Comparison of ENCODE assay signal across 10 cellular contexts in the genomic region with DNA sequence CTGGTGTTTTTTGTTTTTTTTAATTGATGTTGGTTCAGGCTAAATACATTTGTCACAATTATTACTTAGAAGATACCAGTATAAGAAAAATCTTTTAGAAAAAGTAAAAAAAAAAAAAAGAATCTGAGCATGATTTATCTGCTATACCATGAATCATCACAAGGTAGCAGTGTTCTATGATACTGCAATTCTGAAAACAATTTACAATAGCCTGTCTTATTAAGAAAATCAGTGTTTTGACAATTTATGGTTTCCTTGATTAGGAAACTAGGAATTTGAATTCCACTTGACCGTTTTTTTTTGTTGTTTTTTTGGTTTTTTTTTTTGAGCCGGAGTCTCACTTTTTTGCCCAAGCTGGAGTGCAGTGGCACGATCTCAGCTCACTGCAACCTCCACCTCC. TPM values are rescaled to one million over a fixed set of nuclear protein-coding genes. Genes with fewer than 3 reads are reported as not detected.
DNase-seq lines count a peak whose midpoint lies in the region; ATAC-seq and TF ChIP-seq lines count a peak whose summit lies in the region.
"Had no signal": no experiment of that assay in that cellular context is flagged by ENCODE, and none has a peak within 500 bp of the region (broad histone marks: within the 10 kb centered on the region; RNA-seq: fewer than 3 reads in every experiment).

No MANE protein-coding gene starts in this region.

- H3K4me2 ChIP-seq in HCT116 (ENCODE audit: low read length) (no peak overlapping the region), osteoblast (ENCODE audit: insufficient read depth, low read length) (no peak overlapping the region)

- no peak for ATAC-seq in HCT116

- BruUV-seq in HCT116 (replicated peaks; lab: Mats Ljungman, UMichigan): no TSS peak

- no peak overlapping the region for H3K9ac ChIP-seq in HCT116 (ENCODE audit: low read length)

- no peaks in the 10 kb centered on the region for H3K36me3 ChIP-seq in HCT116 (ENCODE audit: control insufficient read depth in 1 of 2, insufficient read depth in 2 of 2, low read length in 2 of 2)
- no peaks in the 10 kb centered on the region for H3K36me3 ChIP-seq in osteoblast (ENCODE audit: insufficient read depth, low read length)

- H3K27me3 ChIP-seq in HCT116 (ENCODE audit: insufficient read depth, low read length): no peaks in the 10 kb centered on the region
- H3K27me3 ChIP-seq in osteoblast (ENCODE audit: insufficient read depth, low read length): no peaks in the 10 kb centered on the region

- H2AFZ ChIP-seq in HCT116 (ENCODE audit: low read depth, low read length, poor library complexity, severe bottlenecking): no peak overlapping the region
- H2AFZ ChIP-seq in osteoblast (ENCODE audit: low read length): no peak overlapping the region

- DNase-seq in NCI-H146 (lab: John Stamatoyannopoulos, UW): peak; percentile 1
- DNase-seq in NCI-H146 treated with DMSO at 0.1 percent for 48 hours (lab: John Stamatoyannopoulos, UW; ENCODE audit: unreplicated experiment): no peak
- no peak for DNase-seq in HCT116 (ENCODE audit: low read depth, low spot score)
- DNase-seq in osteoblast (ENCODE audit: insufficient read length, low spot score, missing footprints): no peak
- DNase-seq in activated CD8-positive, alpha-beta memory T cell treated with anti-CD3 and anti-CD28 coated beads for 24 hours: no peak
- DNase-seq in COR-L47 (lab: John Stamatoyannopoulos, UW): no peak
- DNase-seq in HK-2 (ENCODE audit: unreplicated experiment): no peak
- DNase-seq: foreskin fibroblast, NCI-H1436 had no signal

- H3K9me3 ChIP-seq in HCT116 (ENCODE audit: control insufficient read depth in 1 of 2, insufficient read depth in 1 of 2, low read depth in 1 of 2, low read length in 2 of 2) (no peaks in the 10 kb centered on the region), osteoblast (ENCODE audit: low read depth, low read length) (no peaks in the 10 kb centered on the region)

- TF ChIP-seq RAD21 in HCT116 (IDR thresholded peaks at IDR 0.05; ENCODE audit: low read depth): peak; percentile 37

- RAD21 ChIA-PET in HCT116 (lab: Charles Lee; ENCODE audit: low non-redundant PET in 1 of 2, low total read pairs in 2 of 2, uncharacterized antibody in 2 of 2, unreplicated experiment in 2 of 2): interaction anchor here in 1 of 2 experiments (0.6 to 0.7 kb wide), 2 partner anchors 107 to 771 kb away, joined by 3 read pairs; no protein-coding TSS in a partner anchor

- H3K4me3 ChIP-seq in HCT116 (replicated peaks in 1 of 2; ENCODE audit: low read depth in 1 of 2, low read length in 2 of 2) (no peak overlapping the region), osteoblast (ENCODE audit: insufficient read depth, low read length) (no peak overlapping the region)

- H3K79me2 ChIP-seq in HCT116 (ENCODE audit: insufficient read depth, low read length): no peaks in the 10 kb centered on the region
- no peaks in the 10 kb centered on the region for H3K79me2 ChIP-seq in osteoblast (ENCODE audit: insufficient read depth, low read length)

- H3K27ac ChIP-seq in HCT116 (ENCODE audit: low read depth, low read length) (no peak overlapping the region), VCaP (no peak overlapping the region), osteoblast (ENCODE audit: low read depth, low read length) (no peak overlapping the region)

- peak; percentile 18 to 39 (median 20); a peak in 4 of 6 replicates for TF ChIP-seq CTCF in HCT116 (IDR thresholded peaks at IDR 0.05 in 2 of 3, conservative IDR thresholded peaks at IDR 0.05 in 1 of 3; ENCODE audit: borderline replicate concordance in 1 of 3, insufficient read depth in 1 of 3, low read depth in 2 of 3, low read length in 2 of 3)
- peak; percentile 31; the same call in 1 of the 2 replicates for TF ChIP-seq CTCF in VCaP (conservative IDR thresholded peaks at IDR 0.05)
- peak; percentile 24 for TF ChIP-seq CTCF in osteoblast (IDR thresholded peaks at IDR 0.05; ENCODE audit: extremely low read depth, low read depth, low read length)

- H3K9me2 ChIP-seq in HCT116 (ENCODE audit: insufficient read depth): no peaks in the 10 kb centered on the region

- POLR2A ChIA-PET in HCT116 (lab: Charles Lee): no interaction called here

- H3K4me1 ChIP-seq in HCT116 (ENCODE audit: control insufficient read depth in 1 of 2, insufficient read depth in 2 of 2, low read length in 2 of 2): no peaks in the 10 kb centered on the region
- H3K4me1 ChIP-seq in osteoblast (ENCODE audit: insufficient read depth, low read length): no peaks in the 10 kb centered on the region

- intact Hi-C loops in HCT116 (cut with micrococcal nuclease): loop anchor here (5.0 kb wide), 1 partner anchor 220 kb away; no protein-coding TSS in a partner anchor

- no peak for TF ChIP-seq POLR2A in HCT116 (IDR thresholded peaks at IDR 0.05; ENCODE audit: borderline replicate concordance, extremely low read depth, insufficient read depth, insufficient read length)

- H4K20me1 ChIP-seq in HCT116 (ENCODE audit: insufficient read depth): no peaks in the 10 kb centered on the region
- no peaks in the 10 kb centered on the region for H4K20me1 ChIP-seq in osteoblast (ENCODE audit: insufficient read depth, low read length)

- CTCF ChIA-PET in HCT116 (lab: Charles Lee): interaction anchor here (1.1 to 1.2 kb wide), 2 partner anchors 221 to 649 kb away, joined by 3 to 6 read pairs; no protein-coding TSS in a partner anchor

TF ChIP-seq in HCT116, 20 proteins besides CTCF, POLR2A, EP300 and RAD21:
- TF ChIP-seq ELF1 (IDR thresholded peaks at IDR 0.05; ENCODE audit: borderline replicate concordance, low read depth) (no peak), EGR1 (IDR thresholded peaks at IDR 0.05; ENCODE audit: low read depth) (no peak), SP1 (IDR thresholded peaks at IDR 0.05; ENCODE audit: low read depth) (no peak)
- TF ChIP-seq, protein P1, sequence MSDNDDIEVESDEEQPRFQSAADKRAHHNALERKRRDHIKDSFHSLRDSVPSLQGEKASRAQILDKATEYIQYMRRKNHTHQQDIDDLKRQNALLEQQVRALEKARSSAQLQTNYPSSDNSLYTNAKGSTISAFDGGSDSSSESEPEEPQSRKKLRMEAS (IDR thresholded peaks at IDR 0.05): no peak

RNA-seq across cellular contexts. Expression of a gene that starts 9.3 kb away (rescaled TPM):
- total RNA-seq in HCT116 (2021; ENCODE audit: unreplicated experiment): 0.22 TPM
- polyA plus RNA-seq in HCT116 (2012): 0.02 and 0.08 TPM in 2 replicates
- total RNA-seq in osteoblast: under 0.01 TPM in 1 of 2 replicates, not detected in the other

RNA-seq across cellular contexts. Expression of a gene that starts 34.2 kb away (rescaled TPM):
- total RNA-seq in HCT116 (2021; ENCODE audit: unreplicated experiment): not detected
- polyA plus RNA-seq in HCT116 (2012): 0.09 TPM in 1 of 2 replicates, not detected in the other
- total RNA-seq in osteoblast: not detected in 2 replicates

RNA-seq across cellular contexts. Expression of a gene that starts 39.2 kb away (rescaled TPM):
- total RNA-seq in HCT116 (2021; ENCODE audit: unreplicated experiment): 4.9 TPM
- polyA plus RNA-seq in HCT116 (2012): 1.4 and 1.8 TPM in 2 replicates
- total RNA-seq in osteoblast: 0.36 TPM in 1 of 2 replicates, not detected in the other
